Comparison of ENCODE assay signal across 8 cellular contexts in genomic region chr17:10197721-10198508, GRCh38. TPM values are rescaled to one million over a fixed set of nuclear protein-coding genes. Genes with fewer than 3 reads are reported as not detected.
A peak's percentile ranks its signal among the peaks of the same experiment; 100 is the strongest.
DNase-seq lines count a peak whose midpoint lies in the region; ATAC-seq lines count a peak whose summit lies in the region.
"Had no signal": no experiment of that assay in that cellular context is flagged by ENCODE, and none has a peak within 500 bp of the region (broad histone marks: within the 10 kb centered on the region; RNA-seq: fewer than 3 reads in every experiment).

No MANE protein-coding gene starts in this region.

- H3K27ac Mint-ChIP-seq in activated CD8-positive, alpha-beta T cell treated with anti-CD3 and anti-CD28 coated beads, Interleukin-2, amount 10 ng/mL, durations not matched to agents 7 days and 5 days = no peak overlapping the region
- H3K27ac Mint-ChIP-seq in stimulated activated naive CD8-positive, alpha-beta T cell treated with anti-CD3 and anti-CD28 coated beads, Interleukin-15, amount 100 ng/mL, for 72 hours = no peak overlapping the region
- H3K27ac Mint-ChIP-seq: T-helper 1 cell treated with Interleukin-12 subunit alpha and Interleukin-12 subunit beta and Interleukin-4 antibody, amounts not matched to agents 30 μg/mL and 1 μg/mL, for 36 hours had no signal

- POLR2A ChIA-PET in activated CD8-positive, alpha-beta T cell treated with anti-CD3 and anti-CD28 coated beads, Interleukin-2, amount 10 ng/mL, durations not matched to agents 7 days and 5 days (lab: Charles Lee) = no interaction called here

- peak; percentile 35 for ATAC-seq in GM21723 (IDR thresholded peaks at IDR 0.05; ENCODE audit: unreplicated experiment)
- peak; percentile 11 for ATAC-seq in activated CD8-positive, alpha-beta T cell treated with anti-CD3 and anti-CD28 coated beads, Interleukin-2, amount 10 ng/mL, durations not matched to agents 7 days and 5 days
- peak; percentile 10 for ATAC-seq in stimulated activated naive CD8-positive, alpha-beta T cell treated with anti-CD3 and anti-CD28 coated beads, Interleukin-15, amount 100 ng/mL, for 72 hours
- ATAC-seq in HG02610 (IDR thresholded peaks at IDR 0.05; ENCODE audit: unreplicated experiment) = no peak

- CTCF ChIA-PET in activated CD8-positive, alpha-beta T cell treated with anti-CD3 and anti-CD28 coated beads, Interleukin-2, amount 10 ng/mL, durations not matched to agents 7 days and 5 days (lab: Charles Lee) = interaction anchor here (0.9 kb wide), 1 partner anchor 210 kb away, joined by 3 read pairs; no protein-coding TSS in a partner anchor

- H3K36me3 Mint-ChIP-seq in activated CD8-positive, alpha-beta T cell treated with anti-CD3 and anti-CD28 coated beads, Interleukin-2, amount 10 ng/mL, durations not matched to agents 7 days and 5 days (ENCODE audit: low read depth) = peaks cover 3% of the 10 kb centered on the region

- no peak for DNase-seq in activated CD8-positive, alpha-beta T cell treated with anti-CD3 and anti-CD28 coated beads, Interleukin-2, amount 10 ng/mL, durations not matched to agents 7 days and 5 days
- DNase-seq in iPS-NIHi7 (ENCODE audit: extremely low spot score) = peak; percentile 36
- DNase-seq in stimulated activated naive CD8-positive, alpha-beta T cell treated with anti-CD3 and anti-CD28 coated beads, Interleukin-15, amount 100 ng/mL, for 72 hours = peak; percentile 10 to 13
- DNase-seq in effector CD4-positive, alpha-beta T cell = no peak
- no peak for DNase-seq in activated CD4-positive, alpha-beta T cell treated with anti-CD3 and anti-CD28 coated beads for 4 hours

- peaks cover 11% of the 10 kb centered on the region for H3K4me1 Mint-ChIP-seq in activated CD8-positive, alpha-beta T cell treated with anti-CD3 and anti-CD28 coated beads, Interleukin-2, amount 10 ng/mL, durations not matched to agents 7 days and 5 days (ENCODE audit: low read depth)
- peaks cover 6% of the 10 kb centered on the region for H3K4me1 Mint-ChIP-seq in stimulated activated naive CD8-positive, alpha-beta T cell treated with anti-CD3 and anti-CD28 coated beads, Interleukin-15, amount 100 ng/mL, for 72 hours

- peaks cover 41% of the 10 kb centered on the region for H3K27me3 Mint-ChIP-seq in activated CD8-positive, alpha-beta T cell treated with anti-CD3 and anti-CD28 coated beads, Interleukin-2, amount 10 ng/mL, durations not matched to agents 7 days and 5 days (ENCODE audit: low read depth)
- peaks cover 51% of the 10 kb centered on the region for H3K27me3 Mint-ChIP-seq in stimulated activated naive CD8-positive, alpha-beta T cell treated with anti-CD3 and anti-CD28 coated beads, Interleukin-15, amount 100 ng/mL, for 72 hours

- H3K9me3 Mint-ChIP-seq in activated CD8-positive, alpha-beta T cell treated with anti-CD3 and anti-CD28 coated beads, Interleukin-2, amount 10 ng/mL, durations not matched to agents 7 days and 5 days (ENCODE audit: insufficient read depth) = peaks cover 21% of the 10 kb centered on the region
- peaks cover 18 to 34% of the 10 kb centered on the region in 2 donors for H3K9me3 Mint-ChIP-seq in stimulated activated naive CD8-positive, alpha-beta T cell treated with anti-CD3 and anti-CD28 coated beads, Interleukin-15, amount 100 ng/mL, for 72 hours

- H3K4me3 Mint-ChIP-seq in activated CD8-positive, alpha-beta T cell treated with anti-CD3 and anti-CD28 coated beads, Interleukin-2, amount 10 ng/mL, durations not matched to agents 7 days and 5 days = no peak overlapping the region
- peak overlapping the region; percentile 35 to 80 for H3K4me3 Mint-ChIP-seq in stimulated activated naive CD8-positive, alpha-beta T cell treated with anti-CD3 and anti-CD28 coated beads, Interleukin-15, amount 100 ng/mL, for 72 hours
- H3K4me3 Mint-ChIP-seq: T-helper 1 cell treated with Interleukin-12 subunit alpha and Interleukin-12 subunit beta and Interleukin-4 antibody, amounts not matched to agents 30 μg/mL and 1 μg/mL, for 36 hours had no signal

RNA-seq across cellular contexts. Expression of gene GAS7, which starts 0.5 kb away (rescaled TPM):
- total RNA-seq in activated CD8-positive, alpha-beta T cell treated with anti-CD3 and anti-CD28 coated beads, Interleukin-2, amount 10 ng/mL, durations not matched to agents 7 days and 5 days = 1 to 10 TPM in 1 of 2 experiments, under 1 TPM in 1; 0.61 to 1.6 TPM

Comparison
In these comparisons a context has a peak if more than half of its experiments do, and no peak if none do; other contexts are left out.
1. DNase-seq: peak in iPS-NIHi7 (single experiment) and stimulated activated naive CD8-positive, alpha-beta T cell treated with anti-CD3 and anti-CD28 coated beads, Interleukin-15, amount 100 ng/mL, for 72 hours (2 of 2); none in activated CD8-positive, alpha-beta T cell treated with anti-CD3 and anti-CD28 coated beads, Interleukin-2, amount 10 ng/mL, durations not matched to agents 7 days and 5 days (single experiment), effector CD4-positive, alpha-beta T cell (single experiment) and activated CD4-positive, alpha-beta T cell treated with anti-CD3 and anti-CD28 coated beads for 4 hours (0 of 2).